Comparison of ENCODE assay signal across 7 cellular contexts in the genomic region with DNA sequence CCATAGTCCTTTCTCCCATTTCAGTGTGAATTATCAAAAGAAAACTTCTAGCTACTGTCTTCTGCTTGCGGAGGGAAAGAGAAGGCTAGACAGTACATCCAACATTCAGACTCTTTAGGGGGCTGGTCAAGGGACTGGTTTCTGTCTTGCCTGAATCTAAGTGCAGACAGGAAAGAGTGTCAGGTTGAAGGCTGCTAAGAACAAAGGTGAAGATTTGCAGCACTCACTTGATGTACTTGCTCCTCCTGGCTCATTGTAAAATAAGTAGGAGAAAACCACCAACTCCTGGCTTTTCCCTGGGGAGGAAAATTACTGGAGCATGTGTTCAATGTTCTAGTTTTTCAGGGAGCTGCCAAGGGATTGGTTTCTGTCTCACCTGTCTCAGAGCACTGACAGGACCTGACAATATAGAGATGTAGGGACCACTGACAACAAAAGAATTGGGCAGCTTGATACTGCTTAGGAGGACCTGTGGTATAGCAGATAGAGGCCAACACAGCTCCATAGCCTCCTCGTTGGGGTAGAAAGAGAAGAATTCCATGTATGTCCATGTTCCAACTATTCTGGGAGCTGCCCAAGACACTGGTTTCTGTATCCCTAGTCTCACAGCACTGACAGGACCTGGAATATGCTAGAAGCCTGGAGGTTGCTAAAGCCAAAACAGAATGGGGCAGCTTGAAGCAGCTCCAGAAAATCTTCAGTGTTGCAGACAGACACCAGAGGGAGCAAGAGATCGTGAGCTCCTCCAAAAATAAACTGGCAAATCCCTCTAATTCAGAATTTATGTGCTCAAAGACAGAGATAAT. TPM values are rescaled to one million over a fixed set of nuclear protein-coding genes. Genes with fewer than 3 reads are reported as not detected.
DNase-seq lines count a peak whose midpoint lies in the region; ATAC-seq, FAIRE-seq and TF ChIP-seq lines count a peak whose summit lies in the region.

No MANE protein-coding gene starts in this region.

- H3K4me1 ChIP-seq in adipocyte (ENCODE audit: control insufficient read depth, insufficient read depth, low read length) (no peaks in the 10 kb centered on the region), keratinocyte (ENCODE audit: control insufficient read depth, extremely low read depth, insufficient read depth, low read length) (peaks cover 19% of the 10 kb centered on the region)

- ATAC-seq in HG03175 (IDR thresholded peaks at IDR 0.05; ENCODE audit: unreplicated experiment) (peak; percentile 53), GM21423 (IDR thresholded peaks at IDR 0.05; ENCODE audit: unreplicated experiment) (no peak)

- H3K36me3 ChIP-seq in adipocyte (ENCODE audit: control insufficient read depth, insufficient read depth, low read length, severe bottlenecking) (no peaks in the 10 kb centered on the region), keratinocyte (ENCODE audit: control insufficient read depth in 2 of 2, extremely low read depth in 1 of 2, insufficient read depth in 2 of 2, low read length in 2 of 2) (no peaks in the 10 kb centered on the region)

- H3K9ac ChIP-seq in adipocyte (ENCODE audit: low read length) (no peak overlapping the region), keratinocyte (ENCODE audit: control insufficient read depth, extremely low read depth, insufficient read depth, low read length) (no peak overlapping the region)

- no peak overlapping the region for H3K27ac ChIP-seq in keratinocyte (ENCODE audit: control insufficient read depth, insufficient read depth, low read length)

- H3K4me3 ChIP-seq in adipocyte (ENCODE audit: low read length) (no peak overlapping the region), keratinocyte (ENCODE audit: control insufficient read depth in 2 of 3, extremely low read depth in 1 of 3, insufficient read depth in 2 of 3, low read depth in 1 of 3, low read length in 3 of 3) (no peak overlapping the region)

- no peaks in the 10 kb centered on the region for H4K20me1 ChIP-seq in keratinocyte (ENCODE audit: control insufficient read depth, extremely low read depth, insufficient read depth, low read length)

- peak; percentile 65 to 79 (median 66) for TF ChIP-seq CTCF in keratinocyte (optimal IDR thresholded peaks at IDR 0.05 in 1 of 3, IDR thresholded peaks at IDR 0.05 in 1 of 3, conservative IDR thresholded peaks at IDR 0.05 in 1 of 3; ENCODE audit: extremely low read depth in 1 of 3, insufficient read depth in 2 of 3, low read length in 3 of 3)

- no peaks in the 10 kb centered on the region for H3K9me1 ChIP-seq in keratinocyte (ENCODE audit: control insufficient read depth, extremely low read depth, insufficient read depth, low read length)

- no peaks in the 10 kb centered on the region for H3K79me2 ChIP-seq in keratinocyte (ENCODE audit: control insufficient read depth, insufficient read depth, low read length)

- H3K27me3 ChIP-seq in adipocyte (replicated peaks; ENCODE audit: control insufficient read depth, insufficient read depth, low read length) = no peaks in the 10 kb centered on the region
- no peaks in the 10 kb centered on the region for H3K27me3 ChIP-seq in keratinocyte (ENCODE audit: control insufficient read depth, extremely low read depth, insufficient read depth, low read length)

- peak; percentile 83 for DNase-seq in adipocyte (ENCODE audit: low read depth)
- DNase-seq in keratinocyte (ENCODE audit: low read depth, low spot score) = no peak
- no peak for DNase-seq in NCI-H345 (lab: John Stamatoyannopoulos, UW)
- no peak for DNase-seq in GM19238 (ENCODE audit: insufficient read length, low spot score)

- dilution Hi-C loops in keratinocyte (cut with MboI; ENCODE audit: extremely low pct_ligation_motif_present, low sequenced_read_pairs) = no loop called here

- no peak overlapping the region for H2AFZ ChIP-seq in keratinocyte (ENCODE audit: control insufficient read depth, low read length)

- no peaks in the 10 kb centered on the region for H3K9me3 ChIP-seq in adipocyte (ENCODE audit: control insufficient read depth, low read length)
- no peaks in the 10 kb centered on the region for H3K9me3 ChIP-seq in keratinocyte (ENCODE audit: control insufficient read depth, low read depth, low read length)

- FAIRE-seq in G401.6 (lab: Jason Lieb, UNC) (peak; percentile 52), keratinocyte (lab: Jason Lieb, UNC) (peak; percentile 83)

- H3K4me2 ChIP-seq in keratinocyte (ENCODE audit: control insufficient read depth, extremely low read depth, insufficient read depth, low read depth, low read length) = no peak overlapping the region

RNA-seq across cellular contexts. Expression of a gene that starts 39.7 kb away (rescaled TPM):
- 0.05 to 0.28 TPM in 2 of 3 replicates, not detected in the other for polyA plus RNA-seq in keratinocyte
- polyA plus RNA-seq in keratinocyte (2011; ENCODE audit: low read depth) = not detected
- 0.04 and 0.11 TPM in 2 replicates for polyA plus RNA-seq in keratinocyte (2011; cell fraction: cytosol; rRNA removed)
- polyA plus RNA-seq in keratinocyte (2011; cell fraction: nucleus; rRNA removed) = 0.64 and 0.70 TPM in 2 replicates
- polyA plus RNA-seq in keratinocyte (2012; ENCODE audit: low replicate concordance) = 0.06 TPM in 1 of 2 replicates, not detected in the other
- polyA minus RNA-seq in keratinocyte = 0.10 TPM in 1 of 3 replicates, not detected in the others
- polyA minus RNA-seq in keratinocyte (2011; cell fraction: cytosol; rRNA and poly(A)+ RNA removed) = not detected
- 0.32 TPM in 1 of 2 replicates, not detected in the other for polyA minus RNA-seq in keratinocyte (2011; cell fraction: nucleus; rRNA and poly(A)+ RNA removed)

RNA-seq across cellular contexts. Expression of a gene that starts 41.1 kb away (rescaled TPM):
- polyA plus RNA-seq in keratinocyte = 0.05 TPM in 1 of 3 replicates, not detected in the others
- polyA plus RNA-seq in keratinocyte (2011; ENCODE audit: low read depth) = not detected
- not detected in 2 replicates for polyA plus RNA-seq in keratinocyte (2011; cell fraction: cytosol; rRNA removed)
- 0.12 TPM in 1 of 2 replicates, not detected in the other for polyA plus RNA-seq in keratinocyte (2011; cell fraction: nucleus; rRNA removed)
- not detected in 2 replicates for polyA plus RNA-seq in keratinocyte (2012; ENCODE audit: low replicate concordance)
- not detected in 3 replicates for polyA minus RNA-seq in keratinocyte
- polyA minus RNA-seq in keratinocyte (2011; cell fraction: cytosol; rRNA and poly(A)+ RNA removed) = not detected
- polyA minus RNA-seq in keratinocyte (2011; cell fraction: nucleus; rRNA and poly(A)+ RNA removed) = not detected in 2 replicates
